In the genomic region with DNA sequence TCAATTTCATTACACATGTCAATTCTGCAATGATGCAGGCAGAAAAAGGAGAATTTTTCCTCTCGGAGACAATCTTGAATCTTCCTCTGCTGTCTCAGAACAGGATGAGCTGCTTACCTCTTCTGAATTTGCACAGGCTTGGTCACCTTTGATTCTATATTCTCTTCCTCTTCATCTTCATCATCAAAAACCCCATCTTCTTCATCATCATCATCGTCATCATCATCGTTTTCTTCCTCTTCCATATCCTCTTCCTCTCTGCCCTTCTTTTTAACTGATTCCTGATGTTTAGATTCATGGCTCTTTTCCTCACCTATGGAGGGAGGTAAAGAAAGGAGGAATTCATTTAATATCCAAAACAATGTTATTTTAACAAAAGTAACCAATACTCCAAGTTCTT, we compare ENCODE assay signal across 1 cellular context.
TF ChIP-seq lines count a peak whose summit lies in the region.

No MANE protein-coding gene starts in this region.

TF ChIP-seq in HepG2, 621 proteins besides CTCF, POLR2A, EP300 and RAD21:
- TF ChIP-seq ZNF253 (CRISPR knock-in tag; IDR thresholded peaks at IDR 0.05; ENCODE audit: borderline replicate concordance) (no peak), CREB1 (IDR thresholded peaks at IDR 0.05) (0 out of 2 replicates have a peak, but pooled peaks have one; percentile 8), CREB1 (CRISPR knock-in tag; IDR thresholded peaks at IDR 0.05) (no peak)
